In the genomic region with DNA sequence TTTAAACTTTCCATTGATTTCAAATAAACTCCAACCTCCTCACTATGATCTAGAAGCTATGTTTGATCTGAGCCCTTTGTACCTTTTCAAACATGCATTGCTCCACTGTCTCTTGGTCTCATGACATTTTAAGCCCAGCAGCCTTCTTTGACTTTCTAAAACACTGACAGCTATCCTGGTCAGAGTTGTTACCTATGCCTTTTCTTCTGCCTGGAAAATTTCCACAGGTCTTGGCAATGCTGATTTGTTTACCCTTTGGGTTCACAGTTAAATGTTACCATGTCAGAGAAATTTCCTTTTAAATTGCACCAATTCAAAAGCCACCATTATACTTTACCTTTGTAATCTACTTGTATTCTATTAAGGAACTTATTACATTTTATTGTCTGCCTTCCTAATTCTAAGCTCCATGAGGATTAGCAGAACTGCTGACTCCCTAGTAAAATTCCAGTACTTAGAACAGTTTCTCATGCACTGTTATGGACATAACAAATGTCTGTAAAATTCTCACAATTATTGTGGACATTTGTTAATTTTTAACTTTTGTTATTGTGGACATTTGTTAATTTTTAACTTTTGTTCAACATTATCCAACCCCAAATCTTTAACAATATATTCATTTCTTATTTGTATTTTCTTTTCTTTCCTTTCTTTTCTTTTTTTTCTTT, we compare ENCODE assay signal across 18 cellular contexts.
"Had no signal": no experiment of that assay in that cellular context is flagged by ENCODE, and none has a peak within 500 bp of the region (broad histone marks: within the 10 kb centered on the region; RNA-seq: fewer than 3 reads in every experiment).

No MANE protein-coding gene starts in this region.

- H3K9me3 Mint-ChIP-seq: nephron had no signal

- H3K4me3 Mint-ChIP-seq: activated naive CD8-positive, alpha-beta T cell treated with anti-CD3 and anti-CD28 coated beads, Interleukin-2, amount 10 ng/mL, durations not matched to agents 7 days and 5 days; nephron had no signal

- H3K36me3 ChIP-seq: gastroesophageal sphincter, heart right ventricle, left lung, sigmoid colon, stomach had no signal

- H3K4me1 ChIP-seq: gastroesophageal sphincter, heart right ventricle, left lung, sigmoid colon, stomach, testis had no signal

- DNase-seq: activated CD4-positive, alpha-beta T cell treated with anti-CD3 and anti-CD28 coated beads, Interleukin-2, amount 50 U/mL, for 1 hour; activated CD8-positive, alpha-beta memory T cell treated with anti-CD3 and anti-CD28 coated beads for 24 hours; activated naive CD4-positive, alpha-beta T cell; activated naive CD8-positive, alpha-beta T cell treated with anti-CD3 and anti-CD28 coated beads, Interleukin-2, amount 10 ng/mL, durations not matched to agents 7 days and 5 days; anterior cingulate cortex; heart right ventricle; left lung; mesenchymal stem cell; occipital lobe; sigmoid colon; stimulated activated CD4-positive, alpha-beta T cell treated with anti-CD3 and anti-CD28 coated beads, Interleukin-1b, Interleukin-23, amount 100 ng/mL, for 48 hours; stomach; T-helper 9 cell; testis had no signal

- H3K27me3 Mint-ChIP-seq: activated naive CD8-positive, alpha-beta T cell treated with anti-CD3 and anti-CD28 coated beads, Interleukin-2, amount 10 ng/mL, durations not matched to agents 7 days and 5 days had no signal

- ATAC-seq: activated CD4-positive, CD25-positive, alpha-beta regulatory T cell treated with anti-CD3 and anti-CD28 coated beads, Interleukin-2, amount 50 U/mL, for 24 hours; gastroesophageal sphincter; heart right ventricle; left lung had no signal

- H3K27me3 ChIP-seq: gastroesophageal sphincter, heart right ventricle, left lung, sigmoid colon, stomach, testis had no signal

- H3K4me3 ChIP-seq: gastroesophageal sphincter, heart right ventricle, left lung, sigmoid colon, stomach, testis had no signal

- H3K9me3 ChIP-seq: gastroesophageal sphincter, sigmoid colon, stomach, testis had no signal

- H3K36me3 Mint-ChIP-seq: activated naive CD8-positive, alpha-beta T cell treated with anti-CD3 and anti-CD28 coated beads, Interleukin-2, amount 10 ng/mL, durations not matched to agents 7 days and 5 days had no signal

- H3K27ac Mint-ChIP-seq: activated naive CD8-positive, alpha-beta T cell treated with anti-CD3 and anti-CD28 coated beads, Interleukin-2, amount 10 ng/mL, durations not matched to agents 7 days and 5 days had no signal

- H3K27ac ChIP-seq: gastroesophageal sphincter, heart right ventricle, left lung, sigmoid colon, testis had no signal

- H3K4me1 Mint-ChIP-seq: activated naive CD8-positive, alpha-beta T cell treated with anti-CD3 and anti-CD28 coated beads, Interleukin-2, amount 10 ng/mL, durations not matched to agents 7 days and 5 days; nephron had no signal

- FAIRE-seq: bronchial epithelial cell had no signal
